In genomic region chr4:123784626-123785025, GRCh38 we compare ENCODE assay signal across 20 cellular contexts.
DNase-seq lines count a peak whose midpoint lies in the region; ATAC-seq, FAIRE-seq and TF ChIP-seq lines count a peak whose summit lies in the region.
"Had no signal": no experiment of that assay in that cellular context is flagged by ENCODE, and none has a peak within 500 bp of the region (broad histone marks: within the 10 kb centered on the region; RNA-seq: fewer than 3 reads in every experiment).

No MANE protein-coding gene starts in this region.

- intact Hi-C loops in heart left ventricle (cut with DNase I), result loop anchor here in 5 of 10 donors (5.0 kb wide), 2 partner anchors 43 to 48 kb away; no protein-coding TSS in a partner anchor
- intact Hi-C loops in left cardiac atrium (cut with DNase I), result loop anchor here in 1 of 2 donors (5.0 kb wide), 1 partner anchor 43 kb away; no protein-coding TSS in a partner anchor

- TF ChIP-seq POLR2A in heart left ventricle (IDR thresholded peaks at IDR 0.05), result no peak
- TF ChIP-seq POLR2A in H1 (IDR thresholded peaks at IDR 0.05; ENCODE audit: control extremely low read depth in 1 of 2, low read depth in 2 of 2, low read length in 2 of 2), result no peak
- no peak for TF ChIP-seq POLR2A in suprapubic skin (IDR thresholded peaks at IDR 0.05)

- no peak overlapping the region for H4K91ac ChIP-seq in H1 (replicated peaks; ENCODE audit: insufficient read length, low read length)

- peak overlapping the region; percentile 27; the same call in 1 of the 2 replicates for H2BK5ac ChIP-seq in H1 (ENCODE audit: low read depth, low read length)

- TF ChIP-seq EP300 in H1 (IDR thresholded peaks at IDR 0.05; ENCODE audit: borderline replicate concordance in 1 of 2, low read depth in 2 of 2, low read length in 2 of 2) (no peak), suprapubic skin (IDR thresholded peaks at IDR 0.05) (no peak)

- H3K4me2 ChIP-seq in H1 (ENCODE audit: insufficient read depth in 1 of 2, low read depth in 2 of 2, low read length in 2 of 2), result no peak overlapping the region

- H3K27ac ChIP-seq in heart left ventricle (peak overlapping the region; percentile 8 to 88 (median 74)), H1 (ENCODE audit: low read depth, low read length) (peak overlapping the region; percentile 62; the same call in 1 of the 2 replicates), muscle layer of duodenum (ENCODE audit: low read length) (peak overlapping the region; percentile 27), suprapubic skin (peak overlapping the region; percentile 52)
- H3K27ac ChIP-seq: prostate gland had no signal

- H3K36me3 Mint-ChIP-seq in activated T-helper 17 cell treated with anti-CD3 and anti-CD28 coated beads, Interleukin-2, amount 50 U/mL, for 72 hours (ENCODE audit: low read depth), result no peaks in the 10 kb centered on the region
- H3K36me3 Mint-ChIP-seq: CD4-positive, CD25-positive, alpha-beta regulatory T cell; naive thymus-derived CD4-positive, alpha-beta T cell had no signal

- H3K79me1 ChIP-seq in H1 (ENCODE audit: low read depth, low read length), result no peaks in the 10 kb centered on the region

- H4K20me1 ChIP-seq in H1 (replicated peaks in 1 of 2; ENCODE audit: control insufficient read depth in 1 of 2, insufficient read depth in 2 of 2, low read length in 2 of 2), result no peaks in the 10 kb centered on the region

- no peaks in the 10 kb centered on the region for H3K27me3 Mint-ChIP-seq in activated T-helper 17 cell treated with anti-CD3 and anti-CD28 coated beads, Interleukin-2, amount 50 U/mL, for 72 hours
- H3K27me3 Mint-ChIP-seq: CD4-positive, CD25-positive, alpha-beta regulatory T cell had no signal

- no peaks in the 10 kb centered on the region for H3K9me3 Mint-ChIP-seq in activated T-helper 17 cell treated with anti-CD3 and anti-CD28 coated beads, Interleukin-2, amount 50 U/mL, for 72 hours

- POLR2A ChIA-PET in H1 (lab: Charles Lee; ENCODE audit: partially characterized antibody), result no interaction called here

- H3K27me3 ChIP-seq in heart left ventricle, result no peaks in the 10 kb centered on the region
- H3K27me3 ChIP-seq in H1 (replicated peaks in 1 of 4; ENCODE audit: control insufficient read depth in 3 of 4, extremely low read depth in 1 of 4, insufficient read depth in 3 of 4, low read length in 3 of 4), result no peaks in the 10 kb centered on the region
- H3K27me3 ChIP-seq in muscle layer of duodenum (ENCODE audit: low read depth, low read length), result no peaks in the 10 kb centered on the region
- no peaks in the 10 kb centered on the region for H3K27me3 ChIP-seq in suprapubic skin
- no peaks in the 10 kb centered on the region for H3K27me3 ChIP-seq in BE2C

- no peak overlapping the region for H3K18ac ChIP-seq in H1 (ENCODE audit: extremely low read depth, low read length)

- H4K8ac ChIP-seq in H1 (ENCODE audit: extremely low read depth, insufficient read depth, low read length), result no peak overlapping the region

- H2BK12ac ChIP-seq in H1 (ENCODE audit: low read depth, low read length), result no peak overlapping the region

- H4K5ac ChIP-seq in H1 (ENCODE audit: insufficient read length, low read depth, low read length), result no peak overlapping the region

- peak overlapping the region; percentile 75 for H2BK120ac ChIP-seq in H1 (replicated peaks; ENCODE audit: low read depth, low read length)

- H2AFZ ChIP-seq in H1 (ENCODE audit: low read length), result no peak overlapping the region

- H3K23ac ChIP-seq in H1 (ENCODE audit: insufficient read length), result no peak overlapping the region

- no peak overlapping the region for H3K4me3 Mint-ChIP-seq in activated T-helper 17 cell treated with anti-CD3 and anti-CD28 coated beads, Interleukin-2, amount 50 U/mL, for 72 hours
- H3K4me3 Mint-ChIP-seq: CD4-positive, CD25-positive, alpha-beta regulatory T cell; naive thymus-derived CD4-positive, alpha-beta T cell had no signal

- ATAC-seq in heart left ventricle, result no peak
- no peak for ATAC-seq in left cardiac atrium
- no peak for ATAC-seq in activated T-helper 17 cell treated with anti-CD3 and anti-CD28 coated beads, Interleukin-2, amount 50 U/mL, for 72 hours (replicated peaks)
- no peak for ATAC-seq in GM21367 (IDR thresholded peaks at IDR 0.05; ENCODE audit: unreplicated experiment)
- ATAC-seq: naive thymus-derived CD4-positive, alpha-beta T cell; Panc1 had no signal

- no peak overlapping the region for H3K27ac Mint-ChIP-seq in activated T-helper 17 cell treated with anti-CD3 and anti-CD28 coated beads, Interleukin-2, amount 50 U/mL, for 72 hours
- H3K27ac Mint-ChIP-seq: CD4-positive, CD25-positive, alpha-beta regulatory T cell; naive thymus-derived CD4-positive, alpha-beta T cell had no signal

- no peaks in the 10 kb centered on the region for H3K79me2 ChIP-seq in H1 (ENCODE audit: control insufficient read depth in 1 of 2, insufficient read depth in 2 of 2, low read length in 2 of 2)

- no peak for TF ChIP-seq CTCF in heart left ventricle (IDR thresholded peaks at IDR 0.05)
- TF ChIP-seq CTCF in H1 (IDR thresholded peaks at IDR 0.05; ENCODE audit: control extremely low read depth in 1 of 3, insufficient read depth in 1 of 3, low read depth in 1 of 3, low read length in 3 of 3), result no peak
- no peak for TF ChIP-seq CTCF in suprapubic skin (IDR thresholded peaks at IDR 0.05)
- TF ChIP-seq CTCF in BE2C (IDR thresholded peaks at IDR 0.05; ENCODE audit: low read depth, low read length), result no peak

- no peak overlapping the region for H3K4ac ChIP-seq in H1 (replicated peaks; ENCODE audit: insufficient read length, low read depth, low read length)

- DNase-seq in heart left ventricle (no peak), left cardiac atrium (no peak), H1 (ENCODE audit: low read depth in 1 of 2, low spot score in 2 of 2) (no peak), suprapubic skin (ENCODE audit: low spot score in 2 of 2) (no peak), BE2C (no peak)
- DNase-seq: activated CD4-positive, alpha-beta T cell treated with anti-CD3 and anti-CD28 coated beads, Interleukin-2, amount 50 U/mL, for 1 hour; aorta; CD4-positive, CD25-positive, alpha-beta regulatory T cell; glutamatergic neuron; mammary epithelial cell; MM.1S; naive thymus-derived CD4-positive, alpha-beta T cell; NCI-H1694; NCI-H2227 treated with DMSO at 0.1 percent for 48 hours had no signal

- no peaks in the 10 kb centered on the region for H3K9me3 ChIP-seq in heart left ventricle
- no peaks in the 10 kb centered on the region for H3K9me3 ChIP-seq in H1 (ENCODE audit: insufficient read depth in 2 of 2, low read depth in 1 of 2, low read length in 1 of 2)
- no peaks in the 10 kb centered on the region for H3K9me3 ChIP-seq in muscle layer of duodenum (ENCODE audit: control insufficient read depth in 1 of 2, low read length in 2 of 2)
- no peaks in the 10 kb centered on the region for H3K9me3 ChIP-seq in suprapubic skin
- H3K9me3 ChIP-seq in BE2C, result no peaks in the 10 kb centered on the region
- H3K9me3 ChIP-seq: prostate gland had no signal

- H2AK5ac ChIP-seq in H1 (ENCODE audit: low read depth, low read length), result no peak overlapping the region

- no peaks in the 10 kb centered on the region; the same call in 1 of the 2 replicates for H3K23me2 ChIP-seq in H1 (ENCODE audit: low read depth, low read length)

- H3K14ac ChIP-seq in H1 (ENCODE audit: insufficient read length), result no peak overlapping the region

- CTCF ChIA-PET in H1 (lab: Charles Lee; ENCODE audit: partially characterized antibody), result interaction anchor here (3.8 kb wide), 1 partner anchor 12 kb away, joined by 19 read pairs; no protein-coding TSS in a partner anchor

- no peaks in the 10 kb centered on the region for H3K36me3 ChIP-seq in heart left ventricle
- no peaks in the 10 kb centered on the region for H3K36me3 ChIP-seq in H1 (ENCODE audit: control insufficient read depth in 2 of 4, insufficient read depth in 4 of 4, low read length in 3 of 4)
- H3K36me3 ChIP-seq in muscle layer of duodenum (ENCODE audit: control insufficient read depth in 1 of 2, insufficient read depth in 2 of 2, low read length in 2 of 2), result no peaks in the 10 kb centered on the region
- H3K36me3 ChIP-seq in suprapubic skin, result no peaks in the 10 kb centered on the region
- H3K36me3 ChIP-seq in BE2C, result no peaks in the 10 kb centered on the region
- H3K36me3 ChIP-seq: prostate gland had no signal

- H3K9ac ChIP-seq in H1 (replicated peaks in 1 of 4; ENCODE audit: extremely low read depth in 1 of 4, low read depth in 3 of 4, low read length in 3 of 4), result no peak overlapping the region

- TF ChIP-seq RAD21 in H1 (IDR thresholded peaks at IDR 0.05 in 1 of 2, conservative IDR thresholded peaks at IDR 0.05 in 1 of 2; ENCODE audit: low read depth in 2 of 2, low read length in 2 of 2), result no peak

- H3K56ac ChIP-seq in H1 (replicated peaks; ENCODE audit: insufficient read length, low read depth, low read length), result no peak overlapping the region

- H3K4me1 ChIP-seq in heart left ventricle (peaks cover 0 to 55% (median 11%) of the 10 kb centered on the region in 12 donors), H1 (replicated peaks in 1 of 4; ENCODE audit: control insufficient read depth in 3 of 4, insufficient read depth in 4 of 4, low read length in 3 of 4) (peaks cover 1 to 18% (median 6%) of the 10 kb centered on the region in 4 experiments), muscle layer of duodenum (ENCODE audit: control insufficient read depth in 1 of 2, insufficient read depth in 2 of 2, low read length in 2 of 2) (no peaks in the 10 kb centered on the region), suprapubic skin (peaks cover 8% of the 10 kb centered on the region), BE2C (no peaks in the 10 kb centered on the region)
- H3K4me1 ChIP-seq: prostate gland had no signal

- H2BK15ac ChIP-seq in H1 (ENCODE audit: low read length), result no peak overlapping the region

- no peaks in the 10 kb centered on the region for H3K4me1 Mint-ChIP-seq in activated T-helper 17 cell treated with anti-CD3 and anti-CD28 coated beads, Interleukin-2, amount 50 U/mL, for 72 hours
- H3K4me1 Mint-ChIP-seq: CD4-positive, CD25-positive, alpha-beta regulatory T cell; naive thymus-derived CD4-positive, alpha-beta T cell had no signal

- 0 out of 2 replicates have a peak overlapping the region, but pooled peaks have one; percentile 73 for H2BK20ac ChIP-seq in H1 (ENCODE audit: low read length)

- FAIRE-seq in H1 (lab: Jason Lieb, UNC), result no peak

- no peak overlapping the region for H3K4me3 ChIP-seq in heart left ventricle
- H3K4me3 ChIP-seq in H1 (ENCODE audit: extremely low read depth in 1 of 4, insufficient read depth in 2 of 4, low read depth in 3 of 4, low read length in 4 of 4), result no peak overlapping the region
- H3K4me3 ChIP-seq in muscle layer of duodenum (ENCODE audit: low read depth in 1 of 2, low read length in 2 of 2), result no peak overlapping the region
- no peak overlapping the region for H3K4me3 ChIP-seq in suprapubic skin
- no peak overlapping the region for H3K4me3 ChIP-seq in BE2C (ENCODE audit: low read depth, low read length)
- H3K4me3 ChIP-seq: coronary artery, prostate gland had no signal

TF ChIP-seq in H1, 55 proteins besides CTCF, POLR2A, EP300 and RAD21 (continues in another document):
- no peak for TF ChIP-seq TAF1 (IDR thresholded peaks at IDR 0.05; ENCODE audit: low read depth, low read length)
- TF ChIP-seq SP4 (IDR thresholded peaks at IDR 0.05; ENCODE audit: low read length), result no peak
- TF ChIP-seq ATF3 (IDR thresholded peaks at IDR 0.05; ENCODE audit: insufficient read depth, low read depth, low read length), result no peak
